9 cellular contexts compared by ENCODE assay signal in genomic region chr17:78139861-78140168, GRCh38. TPM values are rescaled to one million over a fixed set of nuclear protein-coding genes. Genes with fewer than 3 reads are reported as not detected.
DNase-seq lines count a peak whose midpoint lies in the region; ATAC-seq and TF ChIP-seq lines count a peak whose summit lies in the region.
"Not testable (repeated sequence)": the region's sequence is repeated elsewhere in the genome, so short reads cannot be mapped to it uniquely, and the experiment has no call there.
"Had no signal": no experiment of that assay in that cellular context is flagged by ENCODE, and none has a peak within 500 bp of the region (broad histone marks: within the 10 kb centered on the region; RNA-seq: fewer than 3 reads in every experiment).

No MANE protein-coding gene starts in this region.

- POLR2A ChIA-PET in CD8-positive, alpha-beta memory T cell (lab: Charles Lee), result interaction anchor here (0.7 to 17.3 kb wide), 7 partner anchors 15 to 181 kb away, joined by 3 to 333 read pairs (median 7); partner anchors contain the start of genes TMC6, TMC8 and TNRC6C

- TF ChIP-seq EP300 in transverse colon (IDR thresholded peaks at IDR 0.05; ENCODE audit: low read depth), result not testable (repeated sequence)

- H3K9me3 ChIP-seq in CD8-positive, alpha-beta memory T cell (ENCODE audit: low read length); SK-N-MC (ENCODE audit: low read depth, low read length); effector memory CD4-positive, alpha-beta T cell (ENCODE audit: control insufficient read depth, low read length); transverse colon: not testable (repeated sequence)

- H3K27me3 ChIP-seq in CD8-positive, alpha-beta memory T cell (ENCODE audit: insufficient read depth, low read length, poor library complexity, severe bottlenecking); effector memory CD4-positive, alpha-beta T cell (replicated peaks; ENCODE audit: control insufficient read depth, insufficient read depth, low read length, poor library complexity, severe bottlenecking); transverse colon: not testable (repeated sequence)

- TF ChIP-seq POLR2A in transverse colon (IDR thresholded peaks at IDR 0.05), result not testable (repeated sequence)

- not testable (repeated sequence) for ATAC-seq in activated T-cell treated with anti-CD3 and anti-CD28 coated beads, Interleukin-2, amount 50 U/mL, for 72 hours (replicated peaks in 1 of 2); naive B cell (ENCODE audit: low read depth in 2 of 2)

- H3K36me3 Mint-ChIP-seq in CD8-positive, alpha-beta memory T cell, result peaks cover 3 to 56% (median 8%) of the 10 kb centered on the region in 3 donors
- not testable (repeated sequence) for H3K36me3 Mint-ChIP-seq in activated T-cell treated with anti-CD3 and anti-CD28 coated beads, Interleukin-2, amount 50 U/mL, for 72 hours (ENCODE audit: insufficient read depth in 2 of 2); naive B cell

- peak overlapping the region; percentile 12 for H3K4me3 ChIP-seq in CD8-positive, alpha-beta memory T cell (ENCODE audit: low read length)
- H3K4me3 ChIP-seq in SK-N-MC; effector memory CD4-positive, alpha-beta T cell (ENCODE audit: insufficient read depth, low read depth, low read length, poor library complexity, severe bottlenecking); transverse colon: not testable (repeated sequence)

- not testable (repeated sequence) for H3K9me3 Mint-ChIP-seq in CD8-positive, alpha-beta memory T cell; activated T-cell treated with anti-CD3 and anti-CD28 coated beads, Interleukin-2, amount 50 U/mL, for 72 hours; naive B cell

- 71 to 80% methylated on average over 3 to 12 of the region's 12 CpGs for WGBS in transverse colon (ENCODE audit: low coverage in 1 of 2), 2 donors

- H3K36me3 ChIP-seq in CD8-positive, alpha-beta memory T cell (ENCODE audit: insufficient read depth, low read length), result peaks cover 35% of the 10 kb centered on the region
- not testable (repeated sequence) for H3K36me3 ChIP-seq in SK-N-MC (ENCODE audit: insufficient read depth, low read length); transverse colon
- peaks cover 43% of the 10 kb centered on the region for H3K36me3 ChIP-seq in effector memory CD4-positive, alpha-beta T cell (ENCODE audit: control insufficient read depth, insufficient read depth, low read length)

- not testable (repeated sequence) for DNase-seq in CD8-positive, alpha-beta memory T cell; SK-N-MC (ENCODE audit: low read depth, low spot score); activated T-cell treated with anti-CD3 and anti-CD28 coated beads, Interleukin-2, amount 50 U/mL, for 72 hours; effector memory CD4-positive, alpha-beta T cell; naive B cell; transverse colon

- H3K4me1 ChIP-seq in CD8-positive, alpha-beta memory T cell (ENCODE audit: insufficient read depth, low read length), result peaks cover 82% of the 10 kb centered on the region
- H3K4me1 ChIP-seq in effector memory CD4-positive, alpha-beta T cell (ENCODE audit: control insufficient read depth, insufficient read depth, low read length, poor library complexity, severe bottlenecking), result peaks cover 45% of the 10 kb centered on the region
- peaks cover 12 to 51% (median 35%) of the 10 kb centered on the region in 4 donors for H3K4me1 ChIP-seq in transverse colon

- TF ChIP-seq CTCF in transverse colon (IDR thresholded peaks at IDR 0.05), result not testable (repeated sequence)

- CTCF ChIA-PET in CD8-positive, alpha-beta memory T cell (lab: Charles Lee), result interaction anchor here (0.7 to 8.1 kb wide), 7 partner anchors 10 to 111 kb away, joined by 3 to 100 read pairs (median 12); partner anchors contain the start of genes TMC6 and TMC8

- H3K27me3 Mint-ChIP-seq in CD8-positive, alpha-beta memory T cell; activated T-cell treated with anti-CD3 and anti-CD28 coated beads, Interleukin-2, amount 50 U/mL, for 72 hours (ENCODE audit: low read depth); naive B cell: not testable (repeated sequence)

- intact Hi-C loops in transverse colon (cut with DNase I; ENCODE audit: low total_unique reads), result not testable (repeated sequence)

- H3K9ac ChIP-seq in SK-N-MC (ENCODE audit: insufficient read length), result not testable (repeated sequence)

- in situ Hi-C loops in transverse colon (cut with MboI; ENCODE audit: low pct_ligation_motif_present in 1 of 4, low pct_unique_long_range_greater_than_20kb in 1 of 4, low sequenced_read_pairs in 3 of 4), result not testable (repeated sequence)

- H3K27ac ChIP-seq in CD8-positive, alpha-beta memory T cell (ENCODE audit: low read depth, low read length), result peak overlapping the region; percentile 54
- H3K27ac ChIP-seq in SK-N-MC (peak overlapping the region; percentile 60; the same call in 1 of the 2 replicates), transverse colon (peak overlapping the region; percentile 44 to 79 (median 62))
- peak overlapping the region; percentile 49 for H3K27ac ChIP-seq in effector memory CD4-positive, alpha-beta T cell (ENCODE audit: insufficient read depth, low read length, poor library complexity, severe bottlenecking)

- peak overlapping the region in 6 of 7 donors; percentile 32 to 82 (median 60) for H3K4me3 Mint-ChIP-seq in CD8-positive, alpha-beta memory T cell
- H3K4me3 Mint-ChIP-seq in activated T-cell treated with anti-CD3 and anti-CD28 coated beads, Interleukin-2, amount 50 U/mL, for 72 hours, result peak overlapping the region; percentile 11 to 60
- peak overlapping the region in 6 of 8 donors; percentile 13 to 77 (median 45) for H3K4me3 Mint-ChIP-seq in naive B cell

- peak overlapping the region; percentile 73 to 95 (median 92) for H3K27ac Mint-ChIP-seq in CD8-positive, alpha-beta memory T cell
- peak overlapping the region; percentile 66 for H3K27ac Mint-ChIP-seq in activated T-cell treated with anti-CD3 and anti-CD28 coated beads, Interleukin-2, amount 50 U/mL, for 72 hours
- peak overlapping the region in 5 of 6 donors; percentile 91 to 99 (median 95) for H3K27ac Mint-ChIP-seq in naive B cell

- H3K4me1 Mint-ChIP-seq in CD8-positive, alpha-beta memory T cell, result peaks cover 47 to 86% (median 60%) of the 10 kb centered on the region in 3 donors
- H3K4me1 Mint-ChIP-seq in activated T-cell treated with anti-CD3 and anti-CD28 coated beads, Interleukin-2, amount 50 U/mL, for 72 hours (ENCODE audit: low read depth), result peaks cover 71% of the 10 kb centered on the region
- H3K4me1 Mint-ChIP-seq in naive B cell, result peaks cover 73 to 88% (median 87%) of the 10 kb centered on the region in 3 donors

RNA-seq across cellular contexts. Expression of gene C17orf99, which starts 6.4 kb away (rescaled TPM):
- total RNA-seq in CD8-positive, alpha-beta memory T cell, result not detected
- polyA plus RNA-seq in CD8-positive, alpha-beta memory T cell, result not detected
- under 1 TPM in 1 of 2 donors, not detected in 1; 0.58 TPM for total RNA-seq in activated T-cell treated with anti-CD3 and anti-CD28 coated beads, Interleukin-2, amount 50 U/mL, for 72 hours
- polyA plus RNA-seq in naive B cell (ENCODE audit: low read depth in 6 of 6), result under 1 TPM in 1 of 6 donors, not detected in 5; 0.42 TPM
- not detected for total RNA-seq in transverse colon
- total RNA-seq: cardiac muscle cell, esophagus muscularis mucosa, mucosa of gallbladder had no signal
- polyA plus RNA-seq: cardiac muscle cell had no signal

RNA-seq across cellular contexts. Expression of gene TMC8, which starts 9.2 kb away (rescaled TPM):
- total RNA-seq in CD8-positive, alpha-beta memory T cell, result 100 to 1,000 TPM; 117 to 126 TPM
- polyA plus RNA-seq in CD8-positive, alpha-beta memory T cell, result 139 TPM
- 100 to 1,000 TPM; 102 to 124 TPM for total RNA-seq in activated T-cell treated with anti-CD3 and anti-CD28 coated beads, Interleukin-2, amount 50 U/mL, for 72 hours
- polyA plus RNA-seq in naive B cell (ENCODE audit: low read depth in 6 of 6), result 100 to 1,000 TPM in 1 of 6 donors, 10 to 100 TPM in 5; 26.2 to 103 (median 55.2) TPM
- 10 to 100 TPM in 2 of 4 donors, 1 to 10 TPM in 2; 1.2 to 40.8 (median 9.8) TPM for total RNA-seq in transverse colon

RNA-seq across cellular contexts. Expression of gene TMC6, which starts 11.3 kb away (rescaled TPM):
- total RNA-seq in CD8-positive, alpha-beta memory T cell, result 100 to 1,000 TPM; 150 TPM
- polyA plus RNA-seq in CD8-positive, alpha-beta memory T cell, result 296 TPM
- total RNA-seq in activated T-cell treated with anti-CD3 and anti-CD28 coated beads, Interleukin-2, amount 50 U/mL, for 72 hours, result 100 to 1,000 TPM; 129 to 137 TPM
- polyA plus RNA-seq in naive B cell (ENCODE audit: low read depth in 6 of 6), result 100 to 1,000 TPM in 5 of 6 donors, 10 to 100 TPM in 1; 84.9 to 170 (median 141) TPM
- total RNA-seq in transverse colon, result 100 to 1,000 TPM in 1 of 4 donors, 10 to 100 TPM in 3; 39.7 to 181 (median 68.0) TPM

RNA-seq across cellular contexts. Expression of gene SYNGR2, which starts 28.6 kb away (rescaled TPM):
- 100 to 1,000 TPM; 186 to 200 TPM for total RNA-seq in CD8-positive, alpha-beta memory T cell
- polyA plus RNA-seq in CD8-positive, alpha-beta memory T cell, result 140 TPM
- 10 to 100 TPM; 87.6 to 92.0 TPM for total RNA-seq in activated T-cell treated with anti-CD3 and anti-CD28 coated beads, Interleukin-2, amount 50 U/mL, for 72 hours
- 100 to 1,000 TPM; 490 to 908 (median 562) TPM for polyA plus RNA-seq in naive B cell (ENCODE audit: low read depth in 6 of 6)
- 100 to 1,000 TPM; 102 to 121 (median 106) TPM for total RNA-seq in transverse colon

RNA-seq across cellular contexts. Expression of gene TK1, which starts 47.0 kb away (rescaled TPM):
- total RNA-seq in CD8-positive, alpha-beta memory T cell, result 10 to 100 TPM; 84.4 to 86.2 TPM
- polyA plus RNA-seq in CD8-positive, alpha-beta memory T cell, result 2.2 TPM
- 10 to 100 TPM; 90.6 to 90.9 TPM for total RNA-seq in activated T-cell treated with anti-CD3 and anti-CD28 coated beads, Interleukin-2, amount 50 U/mL, for 72 hours
- 1 to 10 TPM in 5 of 6 donors, under 1 TPM in 1; 0.91 to 3.5 (median 2.1) TPM for polyA plus RNA-seq in naive B cell (ENCODE audit: low read depth in 6 of 6)
- 10 to 100 TPM in 1 of 4 donors, 1 to 10 TPM in 3; 7.4 to 27.9 (median 9.4) TPM for total RNA-seq in transverse colon
